ENCODE assay signal across 8 cellular contexts in the genomic region with DNA sequence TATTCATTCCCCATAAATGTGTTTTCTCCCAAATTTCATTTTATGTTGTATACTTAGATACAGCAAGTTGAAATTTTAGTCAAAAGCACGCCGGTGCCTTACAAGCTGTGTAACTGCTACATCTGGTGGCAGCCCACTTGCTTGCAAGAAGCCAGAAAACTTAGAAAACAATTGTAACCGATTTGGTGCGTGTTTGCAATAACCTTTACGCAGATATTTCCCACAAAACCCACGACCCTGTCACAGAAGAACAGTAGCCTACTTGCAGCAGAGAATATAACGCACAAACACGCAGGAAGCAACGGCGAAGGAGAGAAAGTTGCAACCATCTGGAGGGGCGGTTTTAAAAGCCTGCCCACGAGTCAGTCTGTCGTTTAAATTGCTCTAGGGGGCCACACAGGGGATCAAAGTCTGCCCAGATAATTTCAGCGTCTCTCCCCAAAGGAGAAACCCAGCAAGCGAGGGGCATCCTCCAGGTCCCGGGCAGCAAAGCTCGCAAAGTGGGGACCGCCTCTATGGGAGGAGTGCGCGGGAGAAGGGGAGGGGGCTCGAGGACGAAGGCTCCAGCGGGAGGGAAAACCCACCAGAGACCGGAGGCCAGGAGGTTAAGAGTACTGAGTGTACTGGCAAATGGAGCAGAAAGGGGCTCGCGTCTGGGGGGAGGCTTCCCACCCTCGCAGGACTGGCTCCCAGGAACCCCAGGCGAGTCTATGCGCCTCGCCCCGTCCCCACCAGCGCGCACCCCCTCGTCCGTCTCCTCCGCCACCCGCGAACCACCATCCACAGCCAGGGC. TPM values are rescaled to one million over a fixed set of nuclear protein-coding genes. Genes with fewer than 3 reads are reported as not detected.
DNase-seq lines count a peak whose midpoint lies in the region; ATAC-seq and TF ChIP-seq lines count a peak whose summit lies in the region.

No MANE protein-coding gene starts in this region.

- no peaks in the 10 kb centered on the region for H3K27me3 ChIP-seq in WERI-Rb-1 (ENCODE audit: insufficient read depth, low read depth, severe bottlenecking)

- H3K36me3 ChIP-seq in WERI-Rb-1, result no peaks in the 10 kb centered on the region

- H3K4me3 ChIP-seq in WERI-Rb-1 (ENCODE audit: low read depth, low read length), result peak overlapping the region; percentile 63
- H3K4me3 ChIP-seq in skin epidermis, result peak overlapping the region; percentile 64 to 98 (median 92)

- H3K9me3 Mint-ChIP-seq in immature natural killer cell, result no peaks in the 10 kb centered on the region

- H3K27me3 Mint-ChIP-seq in immature natural killer cell (ENCODE audit: low read depth in 3 of 3), result peaks cover 4 to 17% (median 7%) of the 10 kb centered on the region in 3 donors

- H3K4me3 Mint-ChIP-seq in immature natural killer cell, result peak overlapping the region; percentile 90 to 96 (median 94)

- peak; percentile 18 for DNase-seq in DMS153 treated with DMSO at 0.1 percent for 48 hours (lab: John Stamatoyannopoulos, UW; ENCODE audit: unreplicated experiment)
- peak; percentile 21 for DNase-seq in NCI-H1092 (lab: John Stamatoyannopoulos, UW)
- peak; percentile 70 for DNase-seq in WERI-Rb-1
- peak; percentile 39 to 44 for DNase-seq in T47D (ENCODE audit: low read depth in 1 of 2, low spot score in 1 of 2)
- peak; percentile 64 to 72 (median 70) for DNase-seq in immature natural killer cell
- DNase-seq in NCI-H187 (lab: John Stamatoyannopoulos, UW), result no peak

- H3K4me1 Mint-ChIP-seq in immature natural killer cell, result peaks cover 44 to 62% of the 10 kb centered on the region in 2 donors

- peak overlapping the region; percentile 85 to 96 (median 92) for H3K27ac Mint-ChIP-seq in immature natural killer cell

- peak; percentile 20 for ATAC-seq in GM21717 (IDR thresholded peaks at IDR 0.05; ENCODE audit: unreplicated experiment)

- in situ Hi-C loops in T47D (cut with HindIII; ENCODE audit: low pct_unique_long_range_greater_than_20kb, low sequenced_read_pairs), result no loop called here

- no peaks in the 10 kb centered on the region for H3K36me3 Mint-ChIP-seq in immature natural killer cell

- no peaks in the 10 kb centered on the region for H3K9me3 ChIP-seq in WERI-Rb-1 (ENCODE audit: severe bottlenecking)

- H3K27ac ChIP-seq in WERI-Rb-1 (peak overlapping the region; percentile 98), skin epidermis (peak overlapping the region; percentile 81 to 99 (median 96))

- peak; percentile 41; the same call in 1 of the 2 replicates for TF ChIP-seq CTCF in WERI-Rb-1 (IDR thresholded peaks at IDR 0.05; ENCODE audit: low read depth, low read length)

RNA-seq across cellular contexts. Expression of gene TLK1, which starts 1.2 kb away (rescaled TPM):
- polyA plus RNA-seq in immature natural killer cell, result 10 to 100 TPM in 2 of 3 donors, 1 to 10 TPM in 1; 6.9 to 53.1 (median 26.2) TPM

Comparison
In these comparisons a context has a peak if more than half of its experiments do, and no peak if none do; other contexts are left out.
1. DNase-seq: peak in DMS153 treated with DMSO at 0.1 percent for 48 hours (single experiment), NCI-H1092 (single experiment), WERI-Rb-1 (single experiment), T47D (2 of 2) and immature natural killer cell (3 of 3); none in NCI-H187 (0 of 2).